ENCODE assay signal across 20 cellular contexts in genomic region chr21:44555200-44555875, GRCh38. TPM values are rescaled to one million over a fixed set of nuclear protein-coding genes. Genes with fewer than 3 reads are reported as not detected.
"Had no signal": no experiment of that assay in that cellular context is flagged by ENCODE, and none has a peak within 500 bp of the region (broad histone marks: within the 10 kb centered on the region; RNA-seq: fewer than 3 reads in every experiment).

No MANE protein-coding gene starts in this region.

- H3K27ac Mint-ChIP-seq: activated naive CD4-positive, alpha-beta T cell treated with anti-CD3 and anti-CD28 coated beads for 36 hours; T-helper 1 cell treated with Interleukin-12 subunit alpha and Interleukin-12 subunit beta and Interleukin-4 antibody, amounts not matched to agents 30 μg/mL and 1 μg/mL, for 36 hours had no signal

- H3K27me3 ChIP-seq: body of pancreas had no signal

- ATAC-seq: activated T-cell treated with anti-CD3 and anti-CD28 coated beads, Interleukin-2, amount 50 U/mL, for 4 hours; body of pancreas had no signal

- H3K4me3 Mint-ChIP-seq: activated naive CD4-positive, alpha-beta T cell treated with anti-CD3 and anti-CD28 coated beads for 36 hours; activated T-cell treated with anti-CD3 and anti-CD28 coated beads, Interleukin-2, amount 50 U/mL, for 4 hours; nephron; T-helper 1 cell treated with Interleukin-12 subunit alpha and Interleukin-12 subunit beta and Interleukin-4 antibody, amounts not matched to agents 30 μg/mL and 1 μg/mL, for 36 hours had no signal

- H3K9me3 ChIP-seq: body of pancreas had no signal

- FAIRE-seq: colon, endometrium, frontal cortex, keratinocyte had no signal

- H3K4me1 ChIP-seq: body of pancreas had no signal

- H3K4me3 ChIP-seq: body of pancreas had no signal

- DNase-seq: activated CD4-positive, alpha-beta T cell treated with anti-CD3 and anti-CD28 coated beads, Interleukin-2, amount 50 U/mL, for 4 hours; activated naive CD4-positive, alpha-beta T cell treated with anti-CD3 and anti-CD28 coated beads for 36 hours; activated T-cell treated with anti-CD3 and anti-CD28 coated beads, Interleukin-2, amount 50 U/mL, for 4 hours; body of pancreas; caudate nucleus; erythroblast; hypothalamus; midbrain; stimulated activated naive CD4-positive, alpha-beta T cell had no signal

- H3K27ac ChIP-seq: body of pancreas, VCaP had no signal

RNA-seq across cellular contexts. Expression of gene KRTAP10-3, which starts 3.3 kb away (rescaled TPM):
- total RNA-seq: activated naive CD4-positive, alpha-beta T cell treated with anti-CD3 and anti-CD28 coated beads for 36 hours; activated T-cell treated with anti-CD3 and anti-CD28 coated beads, Interleukin-2, amount 50 U/mL, for 4 hours; body of pancreas; frontal cortex; lung microvascular endothelial cell; osteoblast; ureter had no signal
- polyA plus RNA-seq: keratinocyte, thymus had no signal

RNA-seq across cellular contexts. Expression of gene KRTAP10-2, which starts 4.0 kb away (rescaled TPM):
- total RNA-seq: activated naive CD4-positive, alpha-beta T cell treated with anti-CD3 and anti-CD28 coated beads for 36 hours; activated T-cell treated with anti-CD3 and anti-CD28 coated beads, Interleukin-2, amount 50 U/mL, for 4 hours; body of pancreas; frontal cortex; lung microvascular endothelial cell; osteoblast; ureter had no signal
- polyA plus RNA-seq: keratinocyte, thymus had no signal

RNA-seq across cellular contexts. Expression of gene KRTAP10-1, which starts 15.3 kb away (rescaled TPM):
- total RNA-seq: activated naive CD4-positive, alpha-beta T cell treated with anti-CD3 and anti-CD28 coated beads for 36 hours; activated T-cell treated with anti-CD3 and anti-CD28 coated beads, Interleukin-2, amount 50 U/mL, for 4 hours; body of pancreas; frontal cortex; lung microvascular endothelial cell; osteoblast; ureter had no signal
- polyA plus RNA-seq: keratinocyte, thymus had no signal

RNA-seq across cellular contexts. Expression of gene KRTAP10-4, which starts 18.2 kb away (rescaled TPM):
- total RNA-seq: activated naive CD4-positive, alpha-beta T cell treated with anti-CD3 and anti-CD28 coated beads for 36 hours; activated T-cell treated with anti-CD3 and anti-CD28 coated beads, Interleukin-2, amount 50 U/mL, for 4 hours; body of pancreas; frontal cortex; lung microvascular endothelial cell; osteoblast; ureter had no signal
- polyA plus RNA-seq: keratinocyte, thymus had no signal

RNA-seq across cellular contexts. Expression of gene KRTAP10-5, which starts 25.1 kb away (rescaled TPM):
- total RNA-seq: activated naive CD4-positive, alpha-beta T cell treated with anti-CD3 and anti-CD28 coated beads for 36 hours; activated T-cell treated with anti-CD3 and anti-CD28 coated beads, Interleukin-2, amount 50 U/mL, for 4 hours; body of pancreas; frontal cortex; lung microvascular endothelial cell; osteoblast; ureter had no signal
- polyA plus RNA-seq: keratinocyte, thymus had no signal
